ENCODE assay signal across 10 cellular contexts in the genomic region with DNA sequence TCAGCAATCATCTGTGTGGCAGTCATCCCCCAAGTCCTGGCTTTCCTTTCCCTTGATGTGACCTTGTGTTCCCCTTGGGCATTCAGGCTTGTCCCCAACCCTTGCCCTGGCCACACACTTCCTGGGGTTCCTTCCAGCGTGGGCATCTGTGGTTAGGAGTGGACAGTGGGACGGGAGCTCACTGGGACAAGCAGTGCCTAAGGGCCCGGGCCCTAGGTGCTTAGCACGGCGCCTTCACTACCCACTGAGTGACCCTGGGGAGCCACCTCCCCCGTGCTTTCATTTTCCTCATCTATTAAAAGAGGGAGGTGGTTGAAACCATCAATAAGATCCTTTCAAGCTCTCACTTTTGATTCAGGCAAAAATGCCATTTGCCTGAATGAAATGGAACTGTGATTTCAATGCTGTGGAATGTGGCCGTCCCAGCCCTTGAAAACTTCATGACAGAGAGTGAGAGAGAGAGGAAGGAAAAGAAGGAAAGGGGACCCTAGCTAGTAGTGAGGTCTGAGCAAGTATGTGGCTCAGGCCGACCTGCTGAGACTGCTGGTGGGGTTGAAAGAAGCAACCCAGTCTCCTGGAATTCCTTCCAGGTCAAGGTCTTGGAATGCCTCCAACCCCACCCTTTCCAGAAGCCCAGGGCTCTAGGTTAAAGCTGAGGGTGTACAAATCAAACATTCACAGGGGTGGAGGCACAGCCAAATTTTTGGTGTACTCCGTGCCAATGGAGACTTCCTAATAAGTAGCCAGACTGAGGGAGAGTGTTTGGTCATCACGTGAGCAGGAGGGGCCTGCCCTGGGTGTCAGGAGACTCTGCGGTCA.
DNase-seq lines count a peak whose midpoint lies in the region; ATAC-seq and TF ChIP-seq lines count a peak whose summit lies in the region.
"Had no signal": no experiment of that assay in that cellular context is flagged by ENCODE, and none has a peak within 500 bp of the region (broad histone marks: within the 10 kb centered on the region; RNA-seq: fewer than 3 reads in every experiment).

No MANE protein-coding gene starts in this region.

- peak; percentile 72 for DNase-seq in ELF-1 (ENCODE audit: low read depth, low spot score)
- peak in 6 of 7 donors; percentile 18 to 63 (median 42) for DNase-seq in adrenal gland
- DNase-seq in heart right ventricle = peak in 1 of 2 donors; percentile 23
- peak; percentile 88 for DNase-seq in renal cortical epithelial cell (ENCODE audit: low read depth)
- DNase-seq in MV-4-11 (lab: John Stamatoyannopoulos, UW) = no peak
- no peak for DNase-seq in activated CD4-positive, CD25-positive, alpha-beta regulatory T cell treated with anti-CD3 and anti-CD28 coated beads, Interleukin-2, amount 50 U/mL, for 72 hours
- DNase-seq: activated naive CD4-positive, alpha-beta T cell treated with anti-CD3 and anti-CD28 coated beads for 36 hours; NCI-H2029 had no signal

- no peak overlapping the region for H3K4me3 ChIP-seq in adrenal gland
- H3K4me3 ChIP-seq in heart right ventricle = no peak overlapping the region

- no peak for TF ChIP-seq CTCF in adrenal gland (IDR thresholded peaks at IDR 0.05)
- TF ChIP-seq CTCF in heart right ventricle (IDR thresholded peaks at IDR 0.05) = no peak

- no peaks in the 10 kb centered on the region for H3K27me3 ChIP-seq in adrenal gland
- H3K27me3 ChIP-seq in heart right ventricle = peaks cover 0 to under 1% (median 0%) of the 10 kb centered on the region in 7 donors

- no peak for TF ChIP-seq POLR2A in adrenal gland (IDR thresholded peaks at IDR 0.05)

- H3K27ac ChIP-seq in adrenal gland = peak overlapping the region in 2 of 5 donors; percentile 27 to 45
- peak overlapping the region in 9 of 10 donors; percentile 51 to 87 (median 73) for H3K27ac ChIP-seq in heart right ventricle

- peak; percentile 69 to 78 (median 74) for ATAC-seq in heart right ventricle
- ATAC-seq in HG03280 (IDR thresholded peaks at IDR 0.05; ENCODE audit: unreplicated experiment) = no peak
- no peak for ATAC-seq in HG02759 (IDR thresholded peaks at IDR 0.05; ENCODE audit: unreplicated experiment)

- WGBS in adrenal gland, 4 donors = 60 to 65% (median 63%) methylated on average over 11 of the region's 11 CpGs
- WGBS in heart right ventricle, 2 donors = 60 to 72% methylated on average over 11 of the region's 11 CpGs

- peaks cover 4 to 10% of the 10 kb centered on the region in 2 donors for H3K4me1 ChIP-seq in adrenal gland (replicated peaks in 1 of 2)
- H3K4me1 ChIP-seq in heart right ventricle = peaks cover 7 to 32% (median 21%) of the 10 kb centered on the region in 9 donors

- intact Hi-C loops in adrenal gland (cut with DNase I) (no loop called here), heart right ventricle (cut with DNase I) (loop anchor here in 1 of 10 donors (5.0 kb wide), 1 partner anchor 323 kb away; no protein-coding TSS in a partner anchor)

- H3K9me3 ChIP-seq in adrenal gland (replicated peaks in 1 of 3) = no peaks in the 10 kb centered on the region
- peaks cover 0 to 13% (median 3%) of the 10 kb centered on the region in 11 donors for H3K9me3 ChIP-seq in heart right ventricle

- H3K36me3 ChIP-seq in adrenal gland (replicated peaks in 1 of 2) (no peaks in the 10 kb centered on the region), heart right ventricle (no peaks in the 10 kb centered on the region)

Comparison
In these comparisons a context has a peak if more than half of its experiments do, and no peak if none do; other contexts are left out.
1. DNase-seq: peak in ELF-1 (single experiment), adrenal gland (6 of 7) and renal cortical epithelial cell (single experiment); none in MV-4-11 (single experiment) and activated CD4-positive, CD25-positive, alpha-beta regulatory T cell treated with anti-CD3 and anti-CD28 coated beads, Interleukin-2, amount 50 U/mL, for 72 hours (single experiment).
2. ATAC-seq: peak in heart right ventricle (8 of 8); none in HG03280 (single experiment) and HG02759 (single experiment).